Comparison of ENCODE assay signal across 13 cellular contexts in genomic region chr9:130662927-130663257, GRCh38. TPM values are rescaled to one million over a fixed set of nuclear protein-coding genes. Genes with fewer than 3 reads are reported as not detected.
DNase-seq lines count a peak whose midpoint lies in the region; ATAC-seq and TF ChIP-seq lines count a peak whose summit lies in the region.
"Had no signal": no experiment of that assay in that cellular context is flagged by ENCODE, and none has a peak within 500 bp of the region (broad histone marks: within the 10 kb centered on the region; RNA-seq: fewer than 3 reads in every experiment).

No MANE protein-coding gene starts in this region.

- H3K27me3 ChIP-seq in vagina = peaks cover 46% of the 10 kb centered on the region

- peak; percentile 7 to 14 for ATAC-seq in activated naive CD4-positive, alpha-beta T cell treated with anti-CD3 and anti-CD28 coated beads, Interleukin-2, amount 50 U/mL, for 72 hours
- ATAC-seq in naive B cell (ENCODE audit: low read depth in 2 of 2) = no peak
- no peak for ATAC-seq in GM21528 (IDR thresholded peaks at IDR 0.05; ENCODE audit: low FRiP score, unreplicated experiment)
- ATAC-seq: sciatic nerve had no signal

- peaks cover 0 to 5% of the 10 kb centered on the region in 2 donors for H3K36me3 Mint-ChIP-seq in activated naive CD4-positive, alpha-beta T cell treated with anti-CD3 and anti-CD28 coated beads, Interleukin-2, amount 50 U/mL, for 72 hours
- no peaks in the 10 kb centered on the region for H3K36me3 Mint-ChIP-seq in naive B cell

- H3K9me3 ChIP-seq in vagina = no peaks in the 10 kb centered on the region
- H3K9me3 ChIP-seq: adrenal gland had no signal

- no peak for TF ChIP-seq POLR2A in vagina (IDR thresholded peaks at IDR 0.05)

- no peak for TF ChIP-seq CTCF in vagina (IDR thresholded peaks at IDR 0.05)

- H3K27me3 Mint-ChIP-seq in naive B cell = peaks cover 38 to 88% (median 73%) of the 10 kb centered on the region in 3 donors

- H3K4me1 Mint-ChIP-seq in naive B cell = peaks cover 28 to 55% (median 43%) of the 10 kb centered on the region in 3 donors

- peak overlapping the region in 1 of 2 donors; percentile 36 for H3K4me3 ChIP-seq in vagina
- H3K4me3 ChIP-seq: adrenal gland had no signal

- no peaks in the 10 kb centered on the region for H3K9me3 Mint-ChIP-seq in activated naive CD4-positive, alpha-beta T cell treated with anti-CD3 and anti-CD28 coated beads, Interleukin-2, amount 50 U/mL, for 72 hours
- no peaks in the 10 kb centered on the region for H3K9me3 Mint-ChIP-seq in naive B cell
- H3K9me3 Mint-ChIP-seq: HFFc6 had no signal

- H3K4me3 Mint-ChIP-seq in naive B cell = peak overlapping the region; percentile 15 to 85 (median 78)
- H3K4me3 Mint-ChIP-seq: HFFc6 had no signal

- H3K4me1 ChIP-seq in vagina = peaks cover 76% of the 10 kb centered on the region

- intact Hi-C loops in vagina (cut with DNase I) = no loop called here

- H3K36me3 ChIP-seq in vagina = no peaks in the 10 kb centered on the region
- H3K36me3 ChIP-seq: adrenal gland had no signal

- DNase-seq in stimulated activated CD4-positive, alpha-beta T cell treated with anti-CD3 and anti-CD28 coated beads, Interleukin-15, amount 100 ng/mL, for 24 hours = peak; percentile 21
- DNase-seq in stimulated activated CD4-positive, alpha-beta T cell treated with anti-CD3 and anti-CD28 coated beads, Interleukin-2, amount 100 ng/mL, for 24 hours = no peak
- DNase-seq in activated naive CD4-positive, alpha-beta T cell treated with anti-CD3 and anti-CD28 coated beads, Interleukin-2, amount 50 U/mL, for 72 hours (ENCODE audit: low spot score in 2 of 2) = no peak
- DNase-seq in naive B cell (no peak), vagina (ENCODE audit: extremely low spot score in 2 of 2) (no peak), GOT3 (lab: John Stamatoyannopoulos, UW) (no peak), NCI-H2029 (lab: John Stamatoyannopoulos, UW) (no peak)
- DNase-seq: activated CD4-positive, CD25-positive, alpha-beta regulatory T cell; adrenal gland; head of caudate nucleus; HFFc6 had no signal

- no peak overlapping the region for H3K27ac Mint-ChIP-seq in activated naive CD4-positive, alpha-beta T cell treated with anti-CD3 and anti-CD28 coated beads, Interleukin-2, amount 50 U/mL, for 72 hours
- H3K27ac Mint-ChIP-seq in naive B cell = peak overlapping the region in 3 of 6 donors; percentile 78 to 94 (median 85)
- H3K27ac Mint-ChIP-seq: HFFc6 had no signal

- H3K27ac ChIP-seq in vagina = no peak overlapping the region
- H3K27ac ChIP-seq: adrenal gland had no signal

RNA-seq across cellular contexts. Expression of gene PRDM12, which starts 1.5 kb away (rescaled TPM):
- not detected for total RNA-seq in activated naive CD4-positive, alpha-beta T cell treated with anti-CD3 and anti-CD28 coated beads, Interleukin-2, amount 50 U/mL, for 72 hours
- not detected for polyA plus RNA-seq in naive B cell (ENCODE audit: low read depth in 6 of 6)
- total RNA-seq in vagina = not detected
- total RNA-seq: sciatic nerve had no signal

RNA-seq across cellular contexts. Expression of gene EXOSC2, which starts 30.7 kb away (rescaled TPM):
- total RNA-seq in activated naive CD4-positive, alpha-beta T cell treated with anti-CD3 and anti-CD28 coated beads, Interleukin-2, amount 50 U/mL, for 72 hours = 10 to 100 TPM; 68.8 to 84.8 TPM
- polyA plus RNA-seq in naive B cell (ENCODE audit: low read depth in 6 of 6) = 10 to 100 TPM; 24.1 to 41.1 (median 26.9) TPM
- 13.5 TPM for total RNA-seq in vagina

Comparison
In these comparisons a context has a peak if more than half of its experiments do, and no peak if none do; other contexts are left out.
1. ATAC-seq: peak in activated naive CD4-positive, alpha-beta T cell treated with anti-CD3 and anti-CD28 coated beads, Interleukin-2, amount 50 U/mL, for 72 hours (2 of 2); none in naive B cell (0 of 2) and GM21528 (single experiment).